23 cellular contexts compared by ENCODE assay signal in genomic region chr16:71848622-71849021, GRCh38. TPM values are rescaled to one million over a fixed set of nuclear protein-coding genes. Genes with fewer than 3 reads are reported as not detected.
DNase-seq lines count a peak whose midpoint lies in the region; ATAC-seq and TF ChIP-seq lines count a peak whose summit lies in the region.
"Had no signal": no experiment of that assay in that cellular context is flagged by ENCODE, and none has a peak within 500 bp of the region (broad histone marks: within the 10 kb centered on the region; RNA-seq: fewer than 3 reads in every experiment).

No MANE protein-coding gene starts in this region.

- no peaks in the 10 kb centered on the region for H3K27me3 ChIP-seq in gastrocnemius medialis

- DNase-seq in activated CD4-positive, alpha-beta T cell treated with anti-CD3 and anti-CD28 coated beads, Interleukin-2, amount 10 ng/mL, durations not matched to agents 24 days and 14 days, result no peak
- no peak for DNase-seq in activated CD4-positive, alpha-beta T cell treated with anti-CD3 and anti-CD28 coated beads, Interleukin-2, amount 50 U/mL, for 1 hour
- DNase-seq in natural killer cell (no peak), endothelial cell (ENCODE audit: low spot score) (no peak), gastrocnemius medialis (no peak), DMS 273 treated with DMSO at 0.1 percent for 48 hours (lab: John Stamatoyannopoulos, UW) (no peak), GM10248 (ENCODE audit: extremely low spot score) (no peak)
- no peak for DNase-seq in natural killer cell treated with Interleukin-12 subunit alpha and Interleukin-12 subunit beta and Interleukin-15 and Interleukin-18, amount 100 ng/mL, for 72 hours (ENCODE audit: low spot score)
- DNase-seq: Calu3, DMS153, KG1, NCI-H1048, NCI-H1417, NCI-H1694, NCI-H2029 treated with DMSO at 0.1 percent for 48 hours, NCI-H526 treated with DMSO at 0.1 percent for 48 hours, SHP77 had no signal

- H3K27me3 Mint-ChIP-seq in activated CD4-positive, alpha-beta T cell treated with anti-CD3 and anti-CD28 coated beads, Interleukin-2, amount 10 ng/mL, durations not matched to agents 24 days and 14 days, result no peaks in the 10 kb centered on the region
- H3K27me3 Mint-ChIP-seq in natural killer cell (ENCODE audit: low read depth in 2 of 2), result no peaks in the 10 kb centered on the region
- H3K27me3 Mint-ChIP-seq in natural killer cell treated with Interleukin-12 subunit alpha and Interleukin-12 subunit beta and Interleukin-15 and Interleukin-18, amount 100 ng/mL, for 72 hours, result no peaks in the 10 kb centered on the region
- H3K27me3 Mint-ChIP-seq in endothelial cell (ENCODE audit: unreplicated experiment), result peaks cover 8% of the 10 kb centered on the region
- H3K27me3 Mint-ChIP-seq: B cell had no signal

- peak overlapping the region; percentile 49 for H3K27ac Mint-ChIP-seq in activated CD4-positive, alpha-beta T cell treated with anti-CD3 and anti-CD28 coated beads, Interleukin-2, amount 10 ng/mL, durations not matched to agents 24 days and 14 days
- H3K27ac Mint-ChIP-seq in natural killer cell, result peak overlapping the region; percentile 1 to 2
- peak overlapping the region in 1 of 2 donors; percentile 97 for H3K27ac Mint-ChIP-seq in natural killer cell treated with Interleukin-12 subunit alpha and Interleukin-12 subunit beta and Interleukin-15 and Interleukin-18, amount 100 ng/mL, for 72 hours
- H3K27ac Mint-ChIP-seq in endothelial cell (ENCODE audit: unreplicated experiment), result peak overlapping the region; percentile 3

- peaks cover 25 to 27% of the 10 kb centered on the region in 2 donors for H3K4me1 ChIP-seq in gastrocnemius medialis

- no peak overlapping the region for H3K4me3 ChIP-seq in gastrocnemius medialis

- intact Hi-C loops in activated CD4-positive, alpha-beta T cell treated with anti-CD3 and anti-CD28 coated beads, Interleukin-2, amount 10 ng/mL, durations not matched to agents 24 days and 14 days (cut with micrococcal nuclease), result no loop called here
- intact Hi-C loops in natural killer cell (cut with micrococcal nuclease), result loop anchor here (5.0 kb wide), 2 partner anchors 34 to 49 kb away; partner anchors contain the start of genes IST1 and ZNF821
- intact Hi-C loops in gastrocnemius medialis (cut with DNase I; ENCODE audit: low total_unique reads), result loop anchor here (5.0 kb wide), 1 partner anchor 34 kb away; the partner anchor contains the start of gene ZNF821

- POLR2A ChIA-PET in GM10248 (lab: Yijun Ruan, JAX), result interaction anchor here (0.8 to 1.8 kb wide), 2 partner anchors 9 to 40 kb away, joined by 3 to 4 read pairs; partner anchors contain the start of gene AP1G1

- no peak for ATAC-seq in natural killer cell
- no peak for ATAC-seq in natural killer cell treated with Interleukin-12 subunit alpha and Interleukin-12 subunit beta and Interleukin-15 and Interleukin-18, amount 100 ng/mL, for 72 hours
- ATAC-seq in gastrocnemius medialis, result peak; percentile 42 to 74
- ATAC-seq: HCT116, Panc1 had no signal

- peak overlapping the region; percentile 20 for H3K4me3 Mint-ChIP-seq in activated CD4-positive, alpha-beta T cell treated with anti-CD3 and anti-CD28 coated beads, Interleukin-2, amount 10 ng/mL, durations not matched to agents 24 days and 14 days
- H3K4me3 Mint-ChIP-seq in natural killer cell (no peak overlapping the region), endothelial cell (ENCODE audit: unreplicated experiment) (peak overlapping the region; percentile 20)
- H3K4me3 Mint-ChIP-seq in natural killer cell treated with Interleukin-12 subunit alpha and Interleukin-12 subunit beta and Interleukin-15 and Interleukin-18, amount 100 ng/mL, for 72 hours, result no peak overlapping the region

- no peak for TF ChIP-seq POLR2A in gastrocnemius medialis (IDR thresholded peaks at IDR 0.05)

- no peaks in the 10 kb centered on the region for H3K9me3 ChIP-seq in gastrocnemius medialis

- no peak for TF ChIP-seq CTCF in natural killer cell (IDR thresholded peaks at IDR 0.05)
- TF ChIP-seq CTCF in endothelial cell (IDR thresholded peaks at IDR 0.05; ENCODE audit: unreplicated experiment), result no peak
- TF ChIP-seq CTCF in gastrocnemius medialis (IDR thresholded peaks at IDR 0.05 in 4 of 5, conservative IDR thresholded peaks at IDR 0.05 in 1 of 5), result no peak
- TF ChIP-seq CTCF in GM10248 (IDR thresholded peaks at IDR 0.05; ENCODE audit: control extremely low read depth, extremely low read depth, low read depth, missing control alignments), result no peak

- peaks cover 0 to 31% of the 10 kb centered on the region in 2 donors for H3K36me3 ChIP-seq in gastrocnemius medialis

- CTCF ChIA-PET in GM10248 (lab: Yijun Ruan, JAX), result interaction anchor here (0.7 to 5.4 kb wide), 4 partner anchors 10 to 109 kb away, joined by 3 to 22 read pairs (median 4); partner anchors contain the start of gene ZNF821

- H3K9me3 Mint-ChIP-seq in activated CD4-positive, alpha-beta T cell treated with anti-CD3 and anti-CD28 coated beads, Interleukin-2, amount 10 ng/mL, durations not matched to agents 24 days and 14 days, result no peaks in the 10 kb centered on the region
- no peaks in the 10 kb centered on the region for H3K9me3 Mint-ChIP-seq in natural killer cell
- H3K9me3 Mint-ChIP-seq in natural killer cell treated with Interleukin-12 subunit alpha and Interleukin-12 subunit beta and Interleukin-15 and Interleukin-18, amount 100 ng/mL, for 72 hours, result no peaks in the 10 kb centered on the region
- H3K9me3 Mint-ChIP-seq in endothelial cell (ENCODE audit: unreplicated experiment), result no peaks in the 10 kb centered on the region

- H3K36me3 Mint-ChIP-seq in activated CD4-positive, alpha-beta T cell treated with anti-CD3 and anti-CD28 coated beads, Interleukin-2, amount 10 ng/mL, durations not matched to agents 24 days and 14 days (ENCODE audit: low read depth), result peaks cover 46% of the 10 kb centered on the region
- peaks cover 7% of the 10 kb centered on the region for H3K36me3 Mint-ChIP-seq in natural killer cell
- peaks cover 19% of the 10 kb centered on the region for H3K36me3 Mint-ChIP-seq in natural killer cell treated with Interleukin-12 subunit alpha and Interleukin-12 subunit beta and Interleukin-15 and Interleukin-18, amount 100 ng/mL, for 72 hours
- peaks cover 36% of the 10 kb centered on the region for H3K36me3 Mint-ChIP-seq in endothelial cell (ENCODE audit: low read depth, unreplicated experiment)

- in situ Hi-C loops in gastrocnemius medialis (cut with MboI; ENCODE audit: low sequenced_read_pairs in 4 of 4), result no loop called here

- H3K27ac ChIP-seq in gastrocnemius medialis, result peak overlapping the region; percentile 42 to 88 (median 54)
- H3K27ac ChIP-seq: 22Rv1, C4-2B, RWPE1 had no signal

- H3K4me1 Mint-ChIP-seq in activated CD4-positive, alpha-beta T cell treated with anti-CD3 and anti-CD28 coated beads, Interleukin-2, amount 10 ng/mL, durations not matched to agents 24 days and 14 days, result peaks cover 52% of the 10 kb centered on the region
- H3K4me1 Mint-ChIP-seq in natural killer cell, result peaks cover 30 to 50% of the 10 kb centered on the region in 2 donors
- H3K4me1 Mint-ChIP-seq in natural killer cell treated with Interleukin-12 subunit alpha and Interleukin-12 subunit beta and Interleukin-15 and Interleukin-18, amount 100 ng/mL, for 72 hours (ENCODE audit: low read depth in 2 of 2), result peaks cover 20 to 40% of the 10 kb centered on the region in 2 donors
- peaks cover 11% of the 10 kb centered on the region for H3K4me1 Mint-ChIP-seq in endothelial cell (ENCODE audit: unreplicated experiment)

RNA-seq across cellular contexts. Expression of gene ATXN1L, which starts 2.8 kb away (rescaled TPM):
- 16.7 and 19.3 TPM in 2 replicates for total RNA-seq in activated CD4-positive, alpha-beta T cell treated with anti-CD3 and anti-CD28 coated beads, Interleukin-2, amount 10 ng/mL, durations not matched to agents 24 days and 14 days
- 10 to 100 TPM; 59.7 to 66.9 (median 59.8) TPM for total RNA-seq in natural killer cell
- total RNA-seq in natural killer cell treated with Interleukin-12 subunit alpha and Interleukin-12 subunit beta and Interleukin-15 and Interleukin-18, amount 100 ng/mL, for 72 hours, result 10 to 100 TPM; 24.5 to 25.7 TPM
- 34.4 TPM for total RNA-seq in endothelial cell (ENCODE audit: unreplicated experiment)
- total RNA-seq in gastrocnemius medialis, result 10 to 100 TPM; 15.8 to 22.6 (median 19.4) TPM

RNA-seq across cellular contexts. Expression of gene ZNF821, which starts 35.4 kb away (rescaled TPM):
- total RNA-seq in activated CD4-positive, alpha-beta T cell treated with anti-CD3 and anti-CD28 coated beads, Interleukin-2, amount 10 ng/mL, durations not matched to agents 24 days and 14 days, result 5.9 and 6.5 TPM in 2 replicates
- total RNA-seq in natural killer cell (10 to 100 TPM; 14.0 to 19.1 (median 18.2) TPM), endothelial cell (ENCODE audit: unreplicated experiment) (17.7 TPM), gastrocnemius medialis (10 to 100 TPM in 1 of 4 donors, 1 to 10 TPM in 3; 4.0 to 19.4 (median 8.1) TPM)
- 1 to 10 TPM; 2.8 to 5.8 TPM for total RNA-seq in natural killer cell treated with Interleukin-12 subunit alpha and Interleukin-12 subunit beta and Interleukin-15 and Interleukin-18, amount 100 ng/mL, for 72 hours

RNA-seq across cellular contexts. Expression of gene AP1G1, which starts 40.0 kb away (rescaled TPM):
- total RNA-seq in activated CD4-positive, alpha-beta T cell treated with anti-CD3 and anti-CD28 coated beads, Interleukin-2, amount 10 ng/mL, durations not matched to agents 24 days and 14 days, result 98.3 and 99.5 TPM in 2 replicates
- total RNA-seq in natural killer cell, result 100 to 1,000 TPM; 176 to 212 (median 188) TPM
- 100 to 1,000 TPM; 111 to 120 TPM for total RNA-seq in natural killer cell treated with Interleukin-12 subunit alpha and Interleukin-12 subunit beta and Interleukin-15 and Interleukin-18, amount 100 ng/mL, for 72 hours
- 104 TPM for total RNA-seq in endothelial cell (ENCODE audit: unreplicated experiment)
- 10 to 100 TPM; 60.7 to 80.6 (median 66.3) TPM for total RNA-seq in gastrocnemius medialis

RNA-seq across cellular contexts. Expression of gene IST1, which starts 46.7 kb away (rescaled TPM):
- total RNA-seq in activated CD4-positive, alpha-beta T cell treated with anti-CD3 and anti-CD28 coated beads, Interleukin-2, amount 10 ng/mL, durations not matched to agents 24 days and 14 days, result 149 and 156 TPM in 2 replicates
- total RNA-seq in natural killer cell, result 100 to 1,000 TPM; 363 to 391 (median 378) TPM
- total RNA-seq in natural killer cell treated with Interleukin-12 subunit alpha and Interleukin-12 subunit beta and Interleukin-15 and Interleukin-18, amount 100 ng/mL, for 72 hours, result 100 to 1,000 TPM; 169 to 181 TPM
- 247 TPM for total RNA-seq in endothelial cell (ENCODE audit: unreplicated experiment)
- total RNA-seq in gastrocnemius medialis, result 100 to 1,000 TPM in 2 of 4 donors, 10 to 100 TPM in 2; 90.8 to 141 (median 112) TPM

Comparison
In these comparisons a context has a peak if more than half of its experiments do, and no peak if none do; other contexts are left out.
1. H3K4me3 Mint-ChIP-seq: peak in activated CD4-positive, alpha-beta T cell treated with anti-CD3 and anti-CD28 coated beads, Interleukin-2, amount 10 ng/mL, durations not matched to agents 24 days and 14 days (single experiment) and endothelial cell (single experiment); none in natural killer cell (single experiment) and natural killer cell treated with Interleukin-12 subunit alpha and Interleukin-12 subunit beta and Interleukin-15 and Interleukin-18, amount 100 ng/mL, for 72 hours (single experiment).
2. ATAC-seq: peak in gastrocnemius medialis (2 of 2); none in natural killer cell (0 of 3) and natural killer cell treated with Interleukin-12 subunit alpha and Interleukin-12 subunit beta and Interleukin-15 and Interleukin-18, amount 100 ng/mL, for 72 hours (0 of 2).